In the genomic region with DNA sequence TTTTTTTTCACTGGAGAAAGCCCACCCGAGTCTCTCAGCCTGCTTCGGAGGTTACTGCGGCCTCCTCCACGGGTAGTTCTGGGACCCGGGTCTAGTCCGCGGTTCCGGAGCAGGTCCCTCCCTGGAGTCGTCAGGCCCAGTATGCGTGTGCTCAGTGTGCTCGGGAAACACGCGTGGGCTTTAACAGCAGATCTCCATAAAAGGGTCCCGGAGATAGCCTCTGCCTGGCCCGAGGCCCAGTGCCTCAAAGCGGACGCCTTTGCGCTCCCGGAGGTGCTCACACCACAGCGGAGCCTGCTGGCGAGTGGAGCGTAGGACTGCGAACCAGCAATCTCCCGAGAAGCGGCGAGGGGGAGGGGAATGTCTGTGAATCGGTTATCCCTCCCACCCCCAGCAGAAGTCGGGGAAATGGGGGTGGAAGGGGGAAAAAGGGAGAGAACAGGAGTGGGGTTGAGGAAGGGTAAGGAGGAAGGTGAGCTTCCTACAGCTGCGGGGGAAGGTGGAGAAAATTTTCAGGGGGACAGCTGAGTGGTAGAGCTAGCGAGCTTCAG, we compare ENCODE assay signal across 9 cellular contexts. TPM values are rescaled to one million over a fixed set of nuclear protein-coding genes. Genes with fewer than 3 reads are reported as not detected.
DNase-seq lines count a peak whose midpoint lies in the region; ATAC-seq and TF ChIP-seq lines count a peak whose summit lies in the region.
"Had no signal": no experiment of that assay in that cellular context is flagged by ENCODE, and none has a peak within 500 bp of the region (broad histone marks: within the 10 kb centered on the region; RNA-seq: fewer than 3 reads in every experiment).

No MANE protein-coding gene starts in this region.

- TF ChIP-seq CTCF in GM06990 (IDR thresholded peaks at IDR 0.05; ENCODE audit: insufficient read depth, low read length, poor library complexity, severe bottlenecking) (peak; percentile 74), IMR-90 (conservative IDR thresholded peaks at IDR 0.05; ENCODE audit: low read depth, low read length) (peak; percentile 59), ascending aorta (IDR thresholded peaks at IDR 0.05) (peak in 1 of 3 experiments; percentile 11)

- H3K4ac ChIP-seq in IMR-90 (ENCODE audit: low read depth, low read length) = peak overlapping the region; percentile 14

- 0 out of 2 replicates have a peak overlapping the region, but pooled peaks have one; percentile 17 for H2BK20ac ChIP-seq in IMR-90 (ENCODE audit: low read depth, low read length)

- H3K9me3 ChIP-seq in IMR-90 (ENCODE audit: control insufficient read depth, insufficient read depth, low read length) (peaks cover 11% of the 10 kb centered on the region; the same call in 1 of the 2 replicates), ascending aorta (peaks cover 0 to 9% of the 10 kb centered on the region in 2 donors), MG63 (no peaks in the 10 kb centered on the region)

- CTCF ChIA-PET in IMR-90 (lab: Yijun Ruan, JAX) = no interaction called here

- no peak overlapping the region for H3K18ac ChIP-seq in IMR-90 (ENCODE audit: low read depth, low read length)

- TF ChIP-seq RAD21 in IMR-90 (IDR thresholded peaks at IDR 0.05; ENCODE audit: low read length) = peak; percentile 59

- H2BK120ac ChIP-seq in IMR-90 (ENCODE audit: low read depth, low read length) = peak overlapping the region; percentile 62; the same call in 1 of the 2 replicates

- H2BK15ac ChIP-seq in IMR-90 (ENCODE audit: low read depth, low read length) = no peak overlapping the region

- dilution Hi-C loops in IMR-90 (cut with HindIII; ENCODE audit: low sequenced_read_pairs, unreplicated experiment) = no loop called here

- TF ChIP-seq POLR2A in IMR-90 (IDR thresholded peaks at IDR 0.05; ENCODE audit: low read depth, low read length) = no peak

- H3K4me3 ChIP-seq in GM06990 (replicated peaks; ENCODE audit: low read depth, low read length) = peak overlapping the region; percentile 40
- H3K4me3 ChIP-seq in IMR-90 (ENCODE audit: insufficient read depth, low read depth, low read length) = peak overlapping the region; percentile 21
- H3K4me3 ChIP-seq in ascending aorta = peak overlapping the region; percentile 14 to 50
- no peak overlapping the region for H3K4me3 ChIP-seq in MG63
- H3K4me3 ChIP-seq: SK-N-MC had no signal

- 0 out of 2 replicates have a peak overlapping the region, but pooled peaks have one; percentile 59 for H3K23ac ChIP-seq in IMR-90 (ENCODE audit: low read depth, low read length)

- WGBS in IMR-90 (ENCODE audit: extremely low coverage in 2 of 2, insufficient read length in 1 of 2), 2 experiments = 7% methylated on average over 6 of the region's 30 CpGs; no CpG with 5 or more reads in 1 of the 2 experiments

- peak overlapping the region; percentile 77 for H3K4me2 ChIP-seq in IMR-90 (ENCODE audit: low read depth, low read length)

- H3K27me3 ChIP-seq in GM06990 (replicated peaks; ENCODE audit: control insufficient read depth, insufficient read depth, low read length) (no peaks in the 10 kb centered on the region; the same call in none of the 2 replicates), IMR-90 (ENCODE audit: control insufficient read depth, insufficient read depth, low read length) (peaks cover 36% of the 10 kb centered on the region), ascending aorta (peaks cover 53% of the 10 kb centered on the region), MG63 (no peaks in the 10 kb centered on the region)

- no peaks in the 10 kb centered on the region for H3K79me1 ChIP-seq in IMR-90 (ENCODE audit: low read depth in 1 of 2, low read length in 2 of 2)

- in situ Hi-C loops in IMR-90 (cut with MboI; ENCODE audit: low sequenced_read_pairs) = loop anchor here (10.0 kb wide), 1 partner anchor 151 kb away; no protein-coding TSS in a partner anchor

- peak overlapping the region; percentile 43 to 72; a peak in 2 of 4 replicates for H4K8ac ChIP-seq in IMR-90 (ENCODE audit: low read depth in 2 of 2, low read length in 2 of 2)

- ATAC-seq in GM21529 (IDR thresholded peaks at IDR 0.05; ENCODE audit: unreplicated experiment) (peak; percentile 88), IMR-90 (ENCODE audit: low read depth) (peak; percentile 93)

- DNase-seq in GM06990 (ENCODE audit: extremely low read depth, insufficient read length) (peak; percentile 64), IMR-90 (peak; percentile 77), ascending aorta (ENCODE audit: low spot score in 2 of 2) (no peak), iris pigment epithelial cell (ENCODE audit: low read depth) (peak; percentile 92), MG63 (no peak), SIG-M5 (lab: John Stamatoyannopoulos, UW) (no peak)
- peak; percentile 33 to 44 for DNase-seq in stimulated activated CD4-positive, alpha-beta T cell treated with anti-CD3 and anti-CD28 coated beads, Interleukin-2, amount 100 ng/mL, for 48 hours

- H4K5ac ChIP-seq in IMR-90 (ENCODE audit: low read depth, low read length) = peak overlapping the region; percentile 23; the same call in 1 of the 2 replicates

- H3K4me1 ChIP-seq in IMR-90 (ENCODE audit: control insufficient read depth, insufficient read depth, low read length) (peaks cover 4% of the 10 kb centered on the region), ascending aorta (peaks cover 4 to 5% of the 10 kb centered on the region in 2 donors)

- peak overlapping the region; percentile 41; the same call in 1 of the 2 replicates for H3K9ac ChIP-seq in IMR-90 (ENCODE audit: low read depth, low read length)

- H4K91ac ChIP-seq in IMR-90 (ENCODE audit: insufficient read depth, low read depth, low read length) = no peak overlapping the region

- no peak overlapping the region for H3K27ac ChIP-seq in IMR-90 (ENCODE audit: insufficient read depth, low read length)
- no peak overlapping the region for H3K27ac ChIP-seq in ascending aorta
- H3K27ac ChIP-seq: SK-N-MC had no signal

- no peak overlapping the region for H2BK5ac ChIP-seq in IMR-90 (ENCODE audit: low read depth, low read length, poor library complexity, severe bottlenecking)

- peak overlapping the region; percentile 91 for H2AFZ ChIP-seq in IMR-90 (replicated peaks; ENCODE audit: low read length, poor library complexity)

- H3K56ac ChIP-seq in IMR-90 (ENCODE audit: extremely low read depth, insufficient read depth, low read length) = no peak overlapping the region

- H3K9me1 ChIP-seq in IMR-90 (ENCODE audit: insufficient read depth, low read length) = no peaks in the 10 kb centered on the region

- H2AK9ac ChIP-seq in IMR-90 (replicated peaks; ENCODE audit: low read depth, low read length, poor library complexity) = peak overlapping the region; percentile 25

- no peaks in the 10 kb centered on the region for H3K36me3 ChIP-seq in GM06990 (ENCODE audit: control insufficient read depth, insufficient read depth, low read length)
- H3K36me3 ChIP-seq in IMR-90 (ENCODE audit: control insufficient read depth, insufficient read depth, low read length) = peaks cover 10% of the 10 kb centered on the region; the same call in 1 of the 2 replicates
- no peaks in the 10 kb centered on the region for H3K36me3 ChIP-seq in ascending aorta
- no peaks in the 10 kb centered on the region for H3K36me3 ChIP-seq in MG63

- POLR2A ChIA-PET in IMR-90 (lab: Charles Lee; ENCODE audit: unreplicated experiment) = no interaction called here

- no TSS peak for BruUV-seq in IMR-90 (replicated peaks; lab: Mats Ljungman, UMichigan)

- intact Hi-C loops in IMR-90 (cut with micrococcal nuclease) = loop anchor here (1.0 to 5.0 kb wide), 2 partner anchors 133 to 151 kb away; no protein-coding TSS in a partner anchor
- intact Hi-C loops in ascending aorta (cut with DNase I) = no loop called here

- H2AK5ac ChIP-seq in IMR-90 (ENCODE audit: low read depth, low read length) = no peak overlapping the region

- peak overlapping the region; percentile 70; the same call in 1 of the 2 replicates for H3K14ac ChIP-seq in IMR-90 (replicated peaks; ENCODE audit: low read depth, low read length)

- H4K20me1 ChIP-seq in IMR-90 (ENCODE audit: insufficient read depth, low read length) = no peaks in the 10 kb centered on the region

TF ChIP-seq in IMR-90, 13 proteins besides CTCF, POLR2A, EP300 and RAD21:
- no peak for TF ChIP-seq BHLHE40 (IDR thresholded peaks at IDR 0.05; ENCODE audit: low read depth, low read length)
- TF ChIP-seq, protein P1, sequence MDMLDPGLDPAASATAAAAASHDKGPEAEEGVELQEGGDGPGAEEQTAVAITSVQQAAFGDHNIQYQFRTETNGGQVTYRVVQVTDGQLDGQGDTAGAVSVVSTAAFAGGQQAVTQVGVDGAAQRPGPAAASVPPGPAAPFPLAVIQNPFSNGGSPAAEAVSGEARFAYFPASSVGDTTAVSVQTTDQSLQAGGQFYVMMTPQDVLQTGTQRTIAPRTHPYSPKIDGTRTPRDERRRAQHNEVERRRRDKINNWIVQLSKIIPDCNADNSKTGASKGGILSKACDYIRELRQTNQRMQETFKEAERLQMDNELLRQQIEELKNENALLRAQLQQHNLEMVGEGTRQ (IDR thresholded peaks at IDR 0.05; ENCODE audit: low read depth, low read length) = no peak
- TF ChIP-seq SMC3 (IDR thresholded peaks at IDR 0.05; ENCODE audit: low read depth, low read length) = peak; percentile 49
TF ChIP-seq in IMR-90: peak in this region for 1.

RNA-seq across cellular contexts. Expression of a gene that starts 28.7 kb away (rescaled TPM):
- total RNA-seq in IMR-90 (2012; rRNA removed) = 11.3 and 17.5 TPM in 2 replicates
- polyA plus RNA-seq in IMR-90 (2012; rRNA removed) = 75.3 and 143 TPM in 2 replicates
- polyA plus RNA-seq in IMR-90 (2012; cell fraction: cytosol; rRNA removed) = 94.9 and 145 TPM in 2 replicates
- polyA plus RNA-seq in IMR-90 (2012; cell fraction: nucleus; rRNA removed; ENCODE audit: low replicate concordance) = 55.5 and 101 TPM in 2 replicates
- total RNA-seq in ascending aorta = 17.1 TPM
- total RNA-seq in MG63 (2014; rRNA removed; shearing (Covaris generic); ENCODE audit: low replicate concordance) = not detected in 2 replicates

RNA-seq across cellular contexts. Expression of a gene that starts 29.1 kb away (rescaled TPM):
- total RNA-seq in IMR-90 (2012; rRNA removed) (1.1 and 1.7 TPM in 2 replicates), ascending aorta (not detected)
- polyA plus RNA-seq in IMR-90 (2012; rRNA removed) = 0.70 and 1.0 TPM in 2 replicates
- 0.12 and 0.25 TPM in 2 replicates for polyA plus RNA-seq in IMR-90 (2012; cell fraction: cytosol; rRNA removed)
- polyA plus RNA-seq in IMR-90 (2012; cell fraction: nucleus; rRNA removed; ENCODE audit: low replicate concordance) = 0.82 and 7.2 TPM in 2 replicates
- total RNA-seq in MG63 (2014; rRNA removed; shearing (Covaris generic); ENCODE audit: low replicate concordance) = not detected in 2 replicates

RNA-seq across cellular contexts. Expression of a gene that starts 43.6 kb away (rescaled TPM):
- total RNA-seq in IMR-90 (2012; rRNA removed) (3.6 and 5.6 TPM in 2 replicates), ascending aorta (11.4 TPM)
- polyA plus RNA-seq in IMR-90 (2012; rRNA removed) = 7.3 and 8.2 TPM in 2 replicates
- polyA plus RNA-seq in IMR-90 (2012; cell fraction: cytosol; rRNA removed) = 4.0 and 5.4 TPM in 2 replicates
- polyA plus RNA-seq in IMR-90 (2012; cell fraction: nucleus; rRNA removed; ENCODE audit: low replicate concordance) = 20.4 and 30.8 TPM in 2 replicates
- total RNA-seq in MG63 (2014; rRNA removed; shearing (Covaris generic); ENCODE audit: low replicate concordance) = not detected in 2 replicates

Comparison
In these comparisons a context has a peak if more than half of its experiments do, and no peak if none do; other contexts are left out.
1. DNase-seq: peak in GM06990 (single experiment), IMR-90 (single experiment), iris pigment epithelial cell (single experiment) and stimulated activated CD4-positive, alpha-beta T cell treated with anti-CD3 and anti-CD28 coated beads, Interleukin-2, amount 100 ng/mL, for 48 hours (2 of 2); none in ascending aorta (0 of 2), MG63 (single experiment) and SIG-M5 (single experiment).
2. RNA of a gene that starts 28.7 kb away (total RNA-seq): 17.1 TPM in ascending aorta (single experiment) and 11.3 to 17.5 TPM in IMR-90; not detected in MG63; every median in the first group is over 10 times any median in the second.